20 cellular contexts compared by ENCODE assay signal in genomic region chr15:31801152-31801551, GRCh38.
A peak's percentile ranks its signal among the peaks of the same experiment; 100 is the strongest.
DNase-seq lines count a peak whose midpoint lies in the region; ATAC-seq and TF ChIP-seq lines count a peak whose summit lies in the region.
"Had no signal": no experiment of that assay in that cellular context is flagged by ENCODE, and none has a peak within 500 bp of the region (broad histone marks: within the 10 kb centered on the region; RNA-seq: fewer than 3 reads in every experiment).

No MANE protein-coding gene starts in this region.

- no peaks in the 10 kb centered on the region for H3K9me2 ChIP-seq in PC-3 (replicated peaks; ENCODE audit: low read length)

- H3K9me3 Mint-ChIP-seq in osteocyte (ENCODE audit: unreplicated experiment) (no peaks in the 10 kb centered on the region), T-cell (no peaks in the 10 kb centered on the region)
- H3K9me3 Mint-ChIP-seq: activated naive CD4-positive, alpha-beta T cell treated with anti-CD3 and anti-CD28 coated beads, Interleukin-2, amount 50 U/mL, for 72 hours had no signal

- POLR2A ChIA-PET in PC-3 (lab: Charles Lee; ENCODE audit: unreplicated experiment) = no interaction called here
- POLR2A ChIA-PET in T-cell (lab: Charles Lee) = no interaction called here

- DNase-seq in NCI-H2107 (lab: John Stamatoyannopoulos, UW) (peak; percentile 0), NCI-H2107 treated with DMSO at 0.1 percent for 48 hours (lab: John Stamatoyannopoulos, UW; ENCODE audit: unreplicated experiment) (no peak), PC-3 (peak; percentile 37), left cardiac atrium (peak; percentile 33), posterior cingulate gyrus (peak in 7 of 10 donors; percentile 46 to 93 (median 63)), osteocyte (ENCODE audit: extremely low spot score, unreplicated experiment) (no peak), dedifferentiated amniotic fluid mesenchymal stem cell (ENCODE audit: extremely low spot score) (no peak), T-cell (no peak)
- DNase-seq: activated CD4-positive, alpha-beta T cell treated with anti-CD3 and anti-CD28 coated beads for 4 hours; activated T-cell treated with anti-CD3 and anti-CD28 coated beads for 4 hours; brain microvascular endothelial cell; DMS79; esophagus squamous epithelium; NCI-H2081 treated with DMSO at 0.1 percent for 48 hours; stimulated activated naive CD4-positive, alpha-beta T cell had no signal

- TF ChIP-seq CTCF in PC-3 (conservative IDR thresholded peaks at IDR 0.05; ENCODE audit: low read depth, low read length) (no peak), osteocyte (IDR thresholded peaks at IDR 0.05) (no peak)

- H3K4me3 Mint-ChIP-seq in osteocyte (ENCODE audit: unreplicated experiment) (no peak overlapping the region), T-cell (no peak overlapping the region)

- intact Hi-C loops in PC-3 (cut with micrococcal nuclease) = no loop called here
- intact Hi-C loops in left cardiac atrium (cut with DNase I) = no loop called here
- intact Hi-C loops in posterior cingulate gyrus (cut with DNase I) = no loop called here

- no peaks in the 10 kb centered on the region for H4K20me1 ChIP-seq in PC-3 (ENCODE audit: low read length)

- no peaks in the 10 kb centered on the region for H3K36me3 Mint-ChIP-seq in osteocyte (ENCODE audit: unreplicated experiment)
- H3K36me3 Mint-ChIP-seq in T-cell = no peaks in the 10 kb centered on the region
- H3K36me3 Mint-ChIP-seq: activated naive CD4-positive, alpha-beta T cell treated with anti-CD3 and anti-CD28 coated beads, Interleukin-2, amount 50 U/mL, for 72 hours had no signal

- no peaks in the 10 kb centered on the region for H3K27me3 Mint-ChIP-seq in osteocyte (ENCODE audit: unreplicated experiment)
- peaks cover 5 to 9% of the 10 kb centered on the region in 2 donors for H3K27me3 Mint-ChIP-seq in T-cell

- no peak overlapping the region for H3K4me3 ChIP-seq in PC-3 (ENCODE audit: low read length)
- H3K4me3 ChIP-seq: esophagus squamous epithelium, hepatocyte, prostate gland, SJSA1 had no signal

- no TSS peak for BruUV-seq in PC-3 (replicated peaks; lab: Mats Ljungman, UMichigan)

- no peaks in the 10 kb centered on the region for H3K79me2 ChIP-seq in PC-3 (ENCODE audit: low read length)
- H3K79me2 ChIP-seq: hepatocyte had no signal

- no peaks in the 10 kb centered on the region for H3K9me3 ChIP-seq in PC-3 (ENCODE audit: low read length)
- H3K9me3 ChIP-seq: esophagus squamous epithelium, prostate gland, SJSA1 had no signal

- H3F3A ChIP-seq in PC-3 (ENCODE audit: low read length, unreplicated experiment) = no peaks in the 10 kb centered on the region

- H2AFZ ChIP-seq in PC-3 (ENCODE audit: low read length) = no peak overlapping the region
- H2AFZ ChIP-seq: hepatocyte had no signal

- no peaks in the 10 kb centered on the region for H3K4me1 Mint-ChIP-seq in osteocyte (ENCODE audit: unreplicated experiment)
- H3K4me1 Mint-ChIP-seq in T-cell = no peaks in the 10 kb centered on the region

- ATAC-seq in PC-3 = no peak
- peak in 1 of 2 donors; percentile 55 for ATAC-seq in left cardiac atrium
- no peak for ATAC-seq in T-cell (replicated peaks in 1 of 4)
- ATAC-seq: activated naive CD4-positive, alpha-beta T cell treated with anti-CD3 and anti-CD28 coated beads, Interleukin-2, amount 50 U/mL, for 72 hours had no signal

- CTCF ChIA-PET in PC-3 (lab: Charles Lee) (no interaction called here), T-cell (lab: Charles Lee) (no interaction called here)

- no peaks in the 10 kb centered on the region for H3K27me3 ChIP-seq in PC-3 (ENCODE audit: low read length)
- H3K27me3 ChIP-seq: brain microvascular endothelial cell, esophagus squamous epithelium, hepatocyte, SJSA1 had no signal

- no peak overlapping the region for H3K27ac ChIP-seq in PC-3 (ENCODE audit: low read length)
- H3K27ac ChIP-seq: 22Rv1, brain microvascular endothelial cell, esophagus squamous epithelium, hepatocyte, prostate gland, SJSA1 had no signal

- no peak overlapping the region for H3K4me2 ChIP-seq in PC-3 (ENCODE audit: low read length)
- H3K4me2 ChIP-seq: hepatocyte had no signal

- H3K27ac Mint-ChIP-seq in osteocyte (ENCODE audit: unreplicated experiment) (no peak overlapping the region), T-cell (no peak overlapping the region)
- H3K27ac Mint-ChIP-seq: activated naive CD4-positive, alpha-beta T cell treated with anti-CD3 and anti-CD28 coated beads, Interleukin-2, amount 50 U/mL, for 72 hours had no signal

- no peaks in the 10 kb centered on the region for H3K36me3 ChIP-seq in PC-3 (ENCODE audit: low read depth, low read length)
- H3K36me3 ChIP-seq: brain microvascular endothelial cell, esophagus squamous epithelium, prostate gland, SJSA1 had no signal

- no peaks in the 10 kb centered on the region for H3K4me1 ChIP-seq in PC-3 (ENCODE audit: insufficient read depth, low read length)
- H3K4me1 ChIP-seq: esophagus squamous epithelium, prostate gland, SJSA1 had no signal

- no peak overlapping the region for H3K9ac ChIP-seq in PC-3 (ENCODE audit: low read length)

Comparison
In these comparisons a context has a peak if more than half of its experiments do, and no peak if none do; other contexts are left out.
1. DNase-seq: peak in NCI-H2107 (single experiment), PC-3 (single experiment), left cardiac atrium (single experiment) and posterior cingulate gyrus (7 of 10); none in NCI-H2107 treated with DMSO at 0.1 percent for 48 hours (single experiment), osteocyte (single experiment), dedifferentiated amniotic fluid mesenchymal stem cell (single experiment) and T-cell (0 of 34).